ENCODE assay signal across 17 cellular contexts in genomic region chr6:107869871-107870270, GRCh38. TPM values are rescaled to one million over a fixed set of nuclear protein-coding genes. Genes with fewer than 3 reads are reported as not detected.
DNase-seq lines count a peak whose midpoint lies in the region; ATAC-seq and TF ChIP-seq lines count a peak whose summit lies in the region.
"Had no signal": no experiment of that assay in that cellular context is flagged by ENCODE, and none has a peak within 500 bp of the region (broad histone marks: within the 10 kb centered on the region; RNA-seq: fewer than 3 reads in every experiment).

No MANE protein-coding gene starts in this region.

- no peak overlapping the region for H2AFZ ChIP-seq in hepatocyte
- H2AFZ ChIP-seq: parathyroid adenoma had no signal

- no peak overlapping the region for H3K4me2 ChIP-seq in hepatocyte

- H3K9me3 Mint-ChIP-seq in activated naive CD4-positive, alpha-beta T cell treated with anti-CD3 and anti-CD28 coated beads, Interleukin-2, amount 50 U/mL, for 24 hours = no peaks in the 10 kb centered on the region
- H3K9me3 Mint-ChIP-seq: activated CD4-positive, alpha-beta memory T cell treated with anti-CD3 and anti-CD28 coated beads for 36 hours; activated naive CD8-positive, alpha-beta T cell treated with anti-CD3 and anti-CD28 coated beads, Interleukin-2, amount 10 ng/mL, durations not matched to agents 7 days and 5 days had no signal

- H3K4me1 Mint-ChIP-seq in activated naive CD4-positive, alpha-beta T cell treated with anti-CD3 and anti-CD28 coated beads, Interleukin-2, amount 50 U/mL, for 24 hours = peaks cover 24% of the 10 kb centered on the region

- H3K9me2 ChIP-seq in hepatocyte (replicated peaks; ENCODE audit: insufficient read depth) = no peaks in the 10 kb centered on the region

- no peak overlapping the region for H3K27ac ChIP-seq in hepatocyte
- H3K27ac ChIP-seq: parathyroid adenoma, upper lobe of right lung had no signal

- H3K4me3 ChIP-seq in fibroblast of pulmonary artery (replicated peaks; ENCODE audit: low read depth, low read length) (no peak overlapping the region), hepatocyte (no peak overlapping the region)
- H3K4me3 ChIP-seq: upper lobe of right lung had no signal

- no peak for ATAC-seq in HG03520 (IDR thresholded peaks at IDR 0.05; ENCODE audit: unreplicated experiment)
- ATAC-seq: upper lobe of right lung had no signal

- TF ChIP-seq CTCF in fibroblast of pulmonary artery (IDR thresholded peaks at IDR 0.05; ENCODE audit: low read length, missing control alignments) (peak; percentile 15), hepatocyte (IDR thresholded peaks at IDR 0.05; ENCODE audit: poor library complexity) (no peak)

- peak overlapping the region; percentile 24 for H3K4me3 Mint-ChIP-seq in activated naive CD4-positive, alpha-beta T cell treated with anti-CD3 and anti-CD28 coated beads, Interleukin-2, amount 50 U/mL, for 24 hours
- H3K4me3 Mint-ChIP-seq: activated CD4-positive, alpha-beta memory T cell treated with anti-CD3 and anti-CD28 coated beads for 36 hours; activated naive CD8-positive, alpha-beta T cell treated with anti-CD3 and anti-CD28 coated beads, Interleukin-2, amount 10 ng/mL, durations not matched to agents 7 days and 5 days had no signal

- peak overlapping the region; percentile 94 for H3K27ac Mint-ChIP-seq in activated naive CD4-positive, alpha-beta T cell treated with anti-CD3 and anti-CD28 coated beads, Interleukin-2, amount 50 U/mL, for 24 hours
- H3K27ac Mint-ChIP-seq: activated CD4-positive, alpha-beta memory T cell treated with anti-CD3 and anti-CD28 coated beads for 36 hours; activated naive CD8-positive, alpha-beta T cell treated with anti-CD3 and anti-CD28 coated beads, Interleukin-2, amount 10 ng/mL, durations not matched to agents 7 days and 5 days had no signal

- H3K36me3 Mint-ChIP-seq in activated naive CD4-positive, alpha-beta T cell treated with anti-CD3 and anti-CD28 coated beads, Interleukin-2, amount 50 U/mL, for 24 hours = peaks cover 11% of the 10 kb centered on the region

- H4K20me1 ChIP-seq in hepatocyte (ENCODE audit: insufficient read depth, poor library complexity, severe bottlenecking) = no peaks in the 10 kb centered on the region

- no peaks in the 10 kb centered on the region for H3K36me3 ChIP-seq in hepatocyte (replicated peaks; ENCODE audit: insufficient read depth, low read depth)

- H3K27me3 ChIP-seq in hepatocyte = no peaks in the 10 kb centered on the region
- H3K27me3 ChIP-seq: upper lobe of right lung had no signal

- no peaks in the 10 kb centered on the region for H3K9me3 ChIP-seq in hepatocyte (ENCODE audit: low read depth)
- H3K9me3 ChIP-seq: upper lobe of right lung had no signal

- WGBS in hepatocyte (ENCODE audit: low lambda C conversion rate, missing lambda C conversion rate) = 6% methylated on average over 1 of the region's 1 CpG

- no peaks in the 10 kb centered on the region for H3K4me1 ChIP-seq in hepatocyte (ENCODE audit: insufficient read depth)
- H3K4me1 ChIP-seq: parathyroid adenoma, upper lobe of right lung had no signal

- no peaks in the 10 kb centered on the region for H3K79me2 ChIP-seq in hepatocyte
- H3K79me2 ChIP-seq: parathyroid adenoma had no signal

- no peak for DNase-seq in activated naive CD4-positive, alpha-beta T cell treated with anti-CD3 and anti-CD28 coated beads, Interleukin-2, amount 50 U/mL, for 16 hours
- peak; percentile 19 for DNase-seq in NCI-H82 treated with DMSO at 0.1 percent for 48 hours (lab: John Stamatoyannopoulos, UW; ENCODE audit: unreplicated experiment)
- no peak for DNase-seq in fibroblast of pulmonary artery (ENCODE audit: low read depth)
- DNase-seq in NCI-H1694 treated with DMSO at 0.1 percent for 48 hours (lab: John Stamatoyannopoulos, UW) = no peak
- DNase-seq in hepatocyte (ENCODE audit: low spot score) = no peak
- no peak for DNase-seq in stimulated activated CD4-positive, alpha-beta T cell treated with anti-CD3 and anti-CD28 coated beads, Interleukin-2, amount 100 ng/mL, for 24 hours
- DNase-seq: activated CD4-positive, alpha-beta memory T cell treated with anti-CD3 and anti-CD28 coated beads for 36 hours; activated naive CD8-positive, alpha-beta T cell treated with anti-CD3 and anti-CD28 coated beads, Interleukin-2, amount 10 ng/mL, durations not matched to agents 7 days and 5 days; DMS79 treated with DMSO at 0.1 percent for 48 hours; NCI-H345; stimulated activated CD4-positive, alpha-beta T cell treated with anti-CD3 and anti-CD28 coated beads, Interleukin-15, amount 100 ng/mL, for 24 hours; upper lobe of right lung had no signal

- H3K27me3 Mint-ChIP-seq in activated naive CD4-positive, alpha-beta T cell treated with anti-CD3 and anti-CD28 coated beads, Interleukin-2, amount 50 U/mL, for 24 hours = no peaks in the 10 kb centered on the region
- H3K27me3 Mint-ChIP-seq: activated CD4-positive, alpha-beta memory T cell treated with anti-CD3 and anti-CD28 coated beads for 36 hours; activated naive CD8-positive, alpha-beta T cell treated with anti-CD3 and anti-CD28 coated beads, Interleukin-2, amount 10 ng/mL, durations not matched to agents 7 days and 5 days had no signal

RNA-seq across cellular contexts. Expression of gene SCML4, which starts 45.8 kb away (rescaled TPM):
- total RNA-seq in hepatocyte = 1.6 and 5.8 TPM in 2 replicates
- 1.5 and 3.4 TPM in 2 replicates for polyA plus RNA-seq in hepatocyte
- total RNA-seq: M059J, mammary epithelial cell had no signal
- polyA plus RNA-seq: mammary epithelial cell had no signal
